Comparison of ENCODE assay signal across 1 cellular context in the genomic region with DNA sequence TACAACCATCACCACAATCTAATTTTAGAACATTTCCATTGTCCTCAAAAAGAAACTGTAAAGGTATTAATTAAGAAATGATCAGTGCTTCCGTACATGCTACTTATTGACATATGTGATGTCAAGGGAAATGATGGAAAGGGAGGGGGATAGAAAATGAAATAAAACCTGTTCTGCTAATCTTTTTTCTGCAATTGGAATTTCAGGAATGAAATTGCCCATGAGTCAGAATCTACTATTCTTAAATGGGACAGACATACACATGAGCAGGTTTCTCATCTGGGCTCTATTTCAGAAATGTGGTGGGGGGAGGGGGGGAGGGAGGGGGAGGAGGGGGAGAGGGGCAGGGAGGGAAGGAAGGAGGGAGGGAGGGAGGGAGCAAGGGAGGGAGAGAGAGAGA.
TF ChIP-seq lines count a peak whose summit lies in the region.

No MANE protein-coding gene starts in this region.

TF ChIP-seq in GM23338, 12 proteins besides CTCF, POLR2A, EP300 and RAD21 (continued from another document):
- TF ChIP-seq EZH2phosphoT487 (IDR thresholded peaks at IDR 0.05; ENCODE audit: unreplicated experiment) (no peak), NANOG (IDR thresholded peaks at IDR 0.05; ENCODE audit: borderline replicate concordance) (no peak), ZNF331 (CRISPR knock-in tag; IDR thresholded peaks at IDR 0.05; ENCODE audit: low read depth) (no peak), JUNB (IDR thresholded peaks at IDR 0.05; ENCODE audit: unreplicated experiment) (no peak), ZNF114 (CRISPR knock-in tag; IDR thresholded peaks at IDR 0.05) (no peak), POLR2AphosphoS5 (IDR thresholded peaks at IDR 0.05; ENCODE audit: low read depth) (no peak)
- TF ChIP-seq, protein P1, sequence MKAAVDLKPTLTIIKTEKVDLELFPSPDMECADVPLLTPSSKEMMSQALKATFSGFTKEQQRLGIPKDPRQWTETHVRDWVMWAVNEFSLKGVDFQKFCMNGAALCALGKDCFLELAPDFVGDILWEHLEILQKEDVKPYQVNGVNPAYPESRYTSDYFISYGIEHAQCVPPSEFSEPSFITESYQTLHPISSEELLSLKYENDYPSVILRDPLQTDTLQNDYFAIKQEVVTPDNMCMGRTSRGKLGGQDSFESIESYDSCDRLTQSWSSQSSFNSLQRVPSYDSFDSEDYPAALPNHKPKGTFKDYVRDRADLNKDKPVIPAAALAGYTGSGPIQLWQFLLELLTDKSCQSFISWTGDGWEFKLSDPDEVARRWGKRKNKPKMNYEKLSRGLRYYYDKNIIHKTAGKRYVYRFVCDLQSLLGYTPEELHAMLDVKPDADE (IDR thresholded peaks at IDR 0.05): no peak
